23 cellular contexts compared by ENCODE assay signal in genomic region chr1:231774719-231775322, GRCh38.
DNase-seq lines count a peak whose midpoint lies in the region; ATAC-seq, FAIRE-seq and TF ChIP-seq lines count a peak whose summit lies in the region.
"Had no signal": no experiment of that assay in that cellular context is flagged by ENCODE, and none has a peak within 500 bp of the region (broad histone marks: within the 10 kb centered on the region; RNA-seq: fewer than 3 reads in every experiment).

No MANE protein-coding gene starts in this region.

- H2AFZ ChIP-seq in K562 (ENCODE audit: low read depth, low read length), result no peak overlapping the region

- TF ChIP-seq CTCF in CD14-positive monocyte (IDR thresholded peaks at IDR 0.05) (no peak), K562 (IDR thresholded peaks at IDR 0.05 in 2 of 3, conservative IDR thresholded peaks at IDR 0.05 in 1 of 3; ENCODE audit: insufficient read depth in 2 of 3, low read depth in 1 of 3, low read length in 3 of 3) (no peak), natural killer cell (IDR thresholded peaks at IDR 0.05) (no peak)

- H3K79me2 ChIP-seq in K562 (ENCODE audit: control insufficient read depth, insufficient read depth, low read length), result no peaks in the 10 kb centered on the region

- H3K9ac ChIP-seq in K562 (ENCODE audit: insufficient read depth in 1 of 2, low read depth in 2 of 2, low read length in 2 of 2), result no peak overlapping the region
- H3K9ac ChIP-seq: BLaER1 had no signal

- H3K4me3 Mint-ChIP-seq in CD14-positive monocyte (peak overlapping the region in 1 of 2 donors; percentile 77), natural killer cell (no peak overlapping the region)
- H3K4me3 Mint-ChIP-seq: activated CD4-positive, alpha-beta T cell treated with anti-CD3 and anti-CD28 coated beads, Interleukin-2, amount 10 ng/mL, durations not matched to agents 24 days and 14 days; activated naive CD8-positive, alpha-beta T cell treated with anti-CD3 and anti-CD28 coated beads for 36 hours; stimulated activated naive CD8-positive, alpha-beta T cell treated with anti-CD3 and anti-CD28 coated beads, Interleukin-15, Interleukin-2, amounts not matched to agents 100 ng/mL and 50 ng/mL, for 24 hours had no signal

- CTCF ChIA-PET in K562 (lab: Yijun Ruan, JAX; ENCODE audit: low intra/inter-chr PET ratio), result no interaction called here

- no peaks in the 10 kb centered on the region for H3K27me3 Mint-ChIP-seq in CD14-positive monocyte (ENCODE audit: low read depth in 3 of 3)
- H3K27me3 Mint-ChIP-seq in natural killer cell (ENCODE audit: low read depth in 2 of 2), result no peaks in the 10 kb centered on the region
- H3K27me3 Mint-ChIP-seq: activated CD4-positive, alpha-beta T cell treated with anti-CD3 and anti-CD28 coated beads, Interleukin-2, amount 10 ng/mL, durations not matched to agents 24 days and 14 days; activated naive CD8-positive, alpha-beta T cell treated with anti-CD3 and anti-CD28 coated beads for 36 hours; stimulated activated naive CD8-positive, alpha-beta T cell treated with anti-CD3 and anti-CD28 coated beads, Interleukin-15, Interleukin-2, amounts not matched to agents 100 ng/mL and 50 ng/mL, for 24 hours had no signal

- H3K9me3 Mint-ChIP-seq in CD14-positive monocyte (peaks cover 0 to 2% (median 0%) of the 10 kb centered on the region in 7 donors), natural killer cell (no peaks in the 10 kb centered on the region)
- H3K9me3 Mint-ChIP-seq: activated CD4-positive, alpha-beta T cell treated with anti-CD3 and anti-CD28 coated beads, Interleukin-2, amount 10 ng/mL, durations not matched to agents 24 days and 14 days; activated naive CD8-positive, alpha-beta T cell treated with anti-CD3 and anti-CD28 coated beads for 36 hours; activated T-helper 2 cell treated with anti-CD3 and anti-CD28 coated beads, Interferon-gamma antibody, Interleukin-2, Interleukin-4, amounts not matched to agents 10 μg/mL and 5 μg/mL and 100 μg/mL, durations not matched to agents 14 hours and 24 hours and 36 hours; stimulated activated naive CD8-positive, alpha-beta T cell treated with anti-CD3 and anti-CD28 coated beads, Interleukin-15, Interleukin-2, amounts not matched to agents 100 ng/mL and 50 ng/mL, for 24 hours had no signal

- no peak overlapping the region for H3K4me2 ChIP-seq in K562 (ENCODE audit: insufficient read depth, low read length)
- H3K4me2 ChIP-seq: BLaER1 had no signal

- no peaks in the 10 kb centered on the region for H3K9me1 ChIP-seq in K562 (ENCODE audit: control insufficient read depth, insufficient read depth, low read length)

- no peak overlapping the region for H3K27ac ChIP-seq in K562 (ENCODE audit: extremely low read depth, low read depth, low read length)
- H3K27ac ChIP-seq: BLaER1, thyroid gland had no signal

- intact Hi-C loops in CD14-positive monocyte (cut with micrococcal nuclease), result no loop called here
- intact Hi-C loops in K562 (cut with micrococcal nuclease), result no loop called here
- intact Hi-C loops in natural killer cell (cut with micrococcal nuclease), result no loop called here

- TF ChIP-seq EP300 in K562 (IDR thresholded peaks at IDR 0.05; ENCODE audit: low read length), result no peak

- H3K4me1 ChIP-seq in K562 (replicated peaks in 1 of 2; ENCODE audit: control insufficient read depth in 2 of 2, insufficient read depth in 2 of 2, low read length in 2 of 2), result no peaks in the 10 kb centered on the region

- H3K36me3 Mint-ChIP-seq in CD14-positive monocyte (peaks cover 37 to 53% of the 10 kb centered on the region in 2 donors), natural killer cell (no peaks in the 10 kb centered on the region)

- TF ChIP-seq POLR2A in K562 (conservative IDR thresholded peaks at IDR 0.05), result no peak

- peak overlapping the region; percentile 92 to 96 (median 93) for H3K27ac Mint-ChIP-seq in CD14-positive monocyte
- H3K27ac Mint-ChIP-seq in natural killer cell, result no peak overlapping the region
- H3K27ac Mint-ChIP-seq: activated CD4-positive, alpha-beta T cell treated with anti-CD3 and anti-CD28 coated beads, Interleukin-2, amount 10 ng/mL, durations not matched to agents 24 days and 14 days; activated naive CD8-positive, alpha-beta T cell treated with anti-CD3 and anti-CD28 coated beads for 36 hours; activated T-helper 2 cell treated with anti-CD3 and anti-CD28 coated beads, Interferon-gamma antibody, Interleukin-2, Interleukin-4, amounts not matched to agents 10 μg/mL and 5 μg/mL and 100 μg/mL, durations not matched to agents 14 hours and 24 hours and 36 hours; stimulated activated naive CD8-positive, alpha-beta T cell treated with anti-CD3 and anti-CD28 coated beads, Interleukin-15, Interleukin-2, amounts not matched to agents 100 ng/mL and 50 ng/mL, for 24 hours had no signal

- TF ChIP-seq RAD21 in K562 (CRISPR knock-in tag; conservative IDR thresholded peaks at IDR 0.05 in 1 of 2, IDR thresholded peaks at IDR 0.05 in 1 of 2), result no peak

- ATAC-seq in K562 (no peak), GM21723 (IDR thresholded peaks at IDR 0.05; ENCODE audit: unreplicated experiment) (no peak), HG03457 (IDR thresholded peaks at IDR 0.05; ENCODE audit: unreplicated experiment) (no peak), natural killer cell (no peak)

- H3K4me1 Mint-ChIP-seq in CD14-positive monocyte (peaks cover 70% of the 10 kb centered on the region), natural killer cell (no peaks in the 10 kb centered on the region)
- H3K4me1 Mint-ChIP-seq: activated CD4-positive, alpha-beta T cell treated with anti-CD3 and anti-CD28 coated beads, Interleukin-2, amount 10 ng/mL, durations not matched to agents 24 days and 14 days; activated naive CD8-positive, alpha-beta T cell treated with anti-CD3 and anti-CD28 coated beads for 36 hours had no signal

- H3K36me3 ChIP-seq in K562 (ENCODE audit: control insufficient read depth, insufficient read depth, low read length), result no peaks in the 10 kb centered on the region
- H3K36me3 ChIP-seq: thyroid gland had no signal

- no peaks in the 10 kb centered on the region for H3K9me3 ChIP-seq in K562 (replicated peaks; ENCODE audit: control insufficient read depth, insufficient read depth, low read depth, low read length)
- H3K9me3 ChIP-seq: BLaER1, MG63, thyroid gland had no signal

- POLR2A ChIA-PET in K562 (lab: Yijun Ruan, JAX), result no interaction called here

- in situ Hi-C loops in K562 (cut with MboI), result no loop called here

- H3K4me3 ChIP-seq in K562, result no peak overlapping the region
- H3K4me3 ChIP-seq: BLaER1, lung, MG63, thyroid gland had no signal

- 0% methylated on average over 3 of the region's 3 CpGs for WGBS in K562 (ENCODE audit: insufficient coverage, low coverage, missing lambda C conversion rate)

- H4K20me1 ChIP-seq in K562 (replicated peaks; ENCODE audit: control insufficient read depth, insufficient read depth, low read length), result no peaks in the 10 kb centered on the region
- H4K20me1 ChIP-seq: BLaER1 had no signal

- DNase-seq in CD14-positive monocyte (ENCODE audit: low spot score) (no peak), NOMO-1 treated with DMSO at 0.1 percent for 48 hours (lab: John Stamatoyannopoulos, UW; ENCODE audit: unreplicated experiment) (peak; percentile 88), K562 (ENCODE audit: extremely low read depth in 1 of 4, low spot score in 3 of 4) (no peak), midbrain (lab: John Stamatoyannopoulos, UW) (peak; percentile 22), HuH-7 (ENCODE audit: low spot score) (no peak), natural killer cell (no peak)
- DNase-seq: activated CD4-positive, alpha-beta T cell treated with anti-CD3 and anti-CD28 coated beads, Interleukin-2, amount 10 ng/mL, durations not matched to agents 24 days and 14 days; activated naive CD8-positive, alpha-beta T cell treated with anti-CD3 and anti-CD28 coated beads for 36 hours; Calu3; MG63; NCI-H2171; NCI-H526; occipital lobe; T-helper 1 cell; thyroid gland had no signal

- peaks cover 2 to 21% of the 10 kb centered on the region in 2 experiments; a peak in 3 of 5 replicates for H3K27me3 ChIP-seq in K562 (ENCODE audit: control insufficient read depth in 2 of 2, insufficient read depth in 2 of 2, low read length in 2 of 2)
- H3K27me3 ChIP-seq: BLaER1, MG63, thyroid gland had no signal

- no peak for FAIRE-seq in K562 (lab: Jason Lieb, UNC)
- FAIRE-seq: GM19239, keratinocyte had no signal

- BruUV-seq in K562 (replicated peaks; lab: Mats Ljungman, UMichigan), result no TSS peak

TF ChIP-seq in K562, 482 proteins besides CTCF, POLR2A, EP300 and RAD21 (continues in another document):
- TF ChIP-seq MCM7 (IDR thresholded peaks at IDR 0.05) (no peak), ZNF639 (CRISPR knock-in tag; conservative IDR thresholded peaks at IDR 0.05 in 1 of 2, IDR thresholded peaks at IDR 0.05 in 1 of 2) (no peak), TCFL5 (CRISPR knock-in tag; conservative IDR thresholded peaks at IDR 0.05) (no peak), CREBBP (IDR thresholded peaks at IDR 0.05; ENCODE audit: low read depth, low read length) (no peak), THAP7 (CRISPR knock-in tag; IDR thresholded peaks at IDR 0.05) (no peak), SMARCB1 (IDR thresholded peaks at IDR 0.05; ENCODE audit: insufficient read length, low read depth) (no peak), KLF1 (tag; IDR thresholded peaks at IDR 0.05) (no peak), NEUROD1 (IDR thresholded peaks at IDR 0.05; ENCODE audit: borderline replicate concordance, low read depth, low read length, partially characterized antibody) (no peak)

Comparison
In these comparisons a context has a peak if more than half of its experiments do, and no peak if none do; other contexts are left out.
1. DNase-seq: peak in NOMO-1 treated with DMSO at 0.1 percent for 48 hours (single experiment) and midbrain (single experiment); none in CD14-positive monocyte (single experiment), K562 (0 of 4), HuH-7 (single experiment) and natural killer cell (single experiment).
2. H3K27ac Mint-ChIP-seq: peak in CD14-positive monocyte (7 of 7); none in natural killer cell (0 of 2).